11 cellular contexts compared by ENCODE assay signal in genomic region chrX:153283982-153284381, GRCh38. TPM values are rescaled to one million over a fixed set of nuclear protein-coding genes. Genes with fewer than 3 reads are reported as not detected.
"Had no signal": no experiment of that assay in that cellular context is flagged by ENCODE, and none has a peak within 500 bp of the region (broad histone marks: within the 10 kb centered on the region; RNA-seq: fewer than 3 reads in every experiment).

No MANE protein-coding gene starts in this region.

RNA-seq across cellular contexts. Expression of gene PNMA6F, which starts 37.6 kb away (rescaled TPM):
- total RNA-seq: stomach, subcutaneous adipose tissue, suprapubic skin, thoracic aorta, thyroid gland, transverse colon, upper lobe of left lung, upper lobe of right lung, urinary bladder, uterus, vagina had no signal
- polyA plus RNA-seq: stomach, urinary bladder had no signal
